ENCODE assay signal across 8 cellular contexts in the genomic region with DNA sequence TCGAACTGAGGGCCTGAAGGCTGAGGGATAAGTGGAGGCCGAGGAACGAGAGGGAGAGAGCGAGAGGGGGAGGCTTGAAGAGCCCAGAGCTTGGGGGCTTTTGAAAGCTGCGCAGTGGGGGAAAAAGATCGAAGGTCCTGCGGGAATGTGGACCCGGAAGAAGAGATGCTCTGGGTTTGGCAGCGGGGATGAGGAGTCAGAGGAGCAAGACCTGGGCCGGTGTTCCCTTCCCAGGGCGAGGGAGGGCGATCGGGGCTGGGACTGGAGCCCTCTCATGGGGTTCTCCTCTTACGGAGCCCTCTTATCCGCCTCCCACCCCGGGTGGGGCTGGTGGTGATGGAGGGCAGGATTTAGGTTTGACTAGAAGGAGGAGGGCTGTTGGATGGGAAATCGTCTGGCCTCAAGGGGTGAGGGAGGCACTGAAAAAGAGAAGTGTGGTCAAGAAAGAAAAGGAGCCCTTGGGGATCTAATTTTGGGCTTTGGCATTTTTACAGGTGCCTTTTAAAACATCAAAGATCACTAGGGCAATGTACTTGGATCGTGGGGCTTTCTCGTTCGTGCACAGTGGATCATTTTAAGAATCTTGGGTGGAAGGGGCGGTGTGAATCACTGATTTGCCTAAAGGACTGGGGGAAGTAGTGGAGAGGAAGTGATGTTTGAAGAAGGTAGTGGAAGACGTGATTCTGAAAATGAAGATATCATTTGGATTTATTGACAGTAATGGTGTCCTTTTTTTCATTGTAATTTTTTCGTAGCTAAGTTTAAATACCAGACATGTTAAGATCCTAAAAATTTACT. TPM values are rescaled to one million over a fixed set of nuclear protein-coding genes. Genes with fewer than 3 reads are reported as not detected.
A peak's percentile ranks its signal among the peaks of the same experiment; 100 is the strongest.
DNase-seq lines count a peak whose midpoint lies in the region; ATAC-seq and TF ChIP-seq lines count a peak whose summit lies in the region.

No MANE protein-coding gene starts in this region.

- ATAC-seq in activated CD4-positive, CD25-positive, alpha-beta regulatory T cell treated with anti-CD3 and anti-CD28 coated beads, Interleukin-2, amount 50 U/mL, for 24 hours, result peak; percentile 19 to 37
- peak; percentile 28 for ATAC-seq in HG02885 (IDR thresholded peaks at IDR 0.05; ENCODE audit: poor library complexity, unreplicated experiment)

- H3K27me3 Mint-ChIP-seq in mesothelial cell of epicardium (ENCODE audit: low read depth), result no peaks in the 10 kb centered on the region
- H3K27me3 Mint-ChIP-seq in stimulated activated naive CD8-positive, alpha-beta T cell treated with anti-CD3 and anti-CD28 coated beads, Interleukin-15, Interleukin-2, amounts not matched to agents 100 ng/mL and 50 ng/mL, for 24 hours, result no peaks in the 10 kb centered on the region

- H3K9me3 Mint-ChIP-seq in mesothelial cell of epicardium, result no peaks in the 10 kb centered on the region
- no peaks in the 10 kb centered on the region for H3K9me3 Mint-ChIP-seq in stimulated activated naive CD8-positive, alpha-beta T cell treated with anti-CD3 and anti-CD28 coated beads, Interleukin-15, Interleukin-2, amounts not matched to agents 100 ng/mL and 50 ng/mL, for 24 hours

- H3K4me3 ChIP-seq in epithelial cell of esophagus (ENCODE audit: low read length), result peak overlapping the region; percentile 86

- H3K27ac Mint-ChIP-seq in mesothelial cell of epicardium, result peak overlapping the region; percentile 99
- peak overlapping the region; percentile 94 for H3K27ac Mint-ChIP-seq in stimulated activated naive CD8-positive, alpha-beta T cell treated with anti-CD3 and anti-CD28 coated beads, Interleukin-15, Interleukin-2, amounts not matched to agents 100 ng/mL and 50 ng/mL, for 24 hours

- peaks cover 40% of the 10 kb centered on the region for H3K4me1 Mint-ChIP-seq in mesothelial cell of epicardium
- peaks cover 65% of the 10 kb centered on the region for H3K4me1 Mint-ChIP-seq in stimulated activated naive CD8-positive, alpha-beta T cell treated with anti-CD3 and anti-CD28 coated beads, Interleukin-15, Interleukin-2, amounts not matched to agents 100 ng/mL and 50 ng/mL, for 24 hours (ENCODE audit: low read depth)

- no peak for DNase-seq in activated CD4-positive, CD25-positive, alpha-beta regulatory T cell (lab: John Stamatoyannopoulos, UW)
- DNase-seq in NCI-H2227 treated with DMSO at 0.1 percent for 48 hours (lab: John Stamatoyannopoulos, UW) (peak; percentile 43), epithelial cell of esophagus (ENCODE audit: low read depth) (peak; percentile 44), mesothelial cell of epicardium (ENCODE audit: low spot score in 2 of 2, unreplicated experiment in 2 of 2) (no peak)
- peak; percentile 12 to 26 (median 18) for DNase-seq in activated CD8-positive, alpha-beta memory T cell treated with anti-CD3 and anti-CD28 coated beads for 48 hours (ENCODE audit: low read depth in 2 of 3, low spot score in 2 of 3)

- H3K36me3 Mint-ChIP-seq in mesothelial cell of epicardium, result no peaks in the 10 kb centered on the region
- peaks cover 19% of the 10 kb centered on the region for H3K36me3 Mint-ChIP-seq in stimulated activated naive CD8-positive, alpha-beta T cell treated with anti-CD3 and anti-CD28 coated beads, Interleukin-15, Interleukin-2, amounts not matched to agents 100 ng/mL and 50 ng/mL, for 24 hours (ENCODE audit: low read depth)

- peak overlapping the region; percentile 98 for H3K4me3 Mint-ChIP-seq in mesothelial cell of epicardium
- H3K4me3 Mint-ChIP-seq in stimulated activated naive CD8-positive, alpha-beta T cell treated with anti-CD3 and anti-CD28 coated beads, Interleukin-15, Interleukin-2, amounts not matched to agents 100 ng/mL and 50 ng/mL, for 24 hours, result peak overlapping the region; percentile 97

- TF ChIP-seq CTCF in epithelial cell of esophagus (IDR thresholded peaks at IDR 0.05; ENCODE audit: insufficient read depth, low read depth, low read length, missing control alignments) (no peak), mesothelial cell of epicardium (IDR thresholded peaks at IDR 0.05; ENCODE audit: unreplicated experiment) (no peak)

RNA-seq across cellular contexts. Expression of a gene that starts 0.6 kb away (rescaled TPM):
- total RNA-seq in mesothelial cell of epicardium, result 25.6 to 27.8 TPM (median 26.4 TPM) in 3 replicates

Comparison
In these comparisons a context has a peak if more than half of its experiments do, and no peak if none do; other contexts are left out.
1. DNase-seq: peak in NCI-H2227 treated with DMSO at 0.1 percent for 48 hours (single experiment), activated CD8-positive, alpha-beta memory T cell treated with anti-CD3 and anti-CD28 coated beads for 48 hours (3 of 3) and epithelial cell of esophagus (single experiment); none in activated CD4-positive, CD25-positive, alpha-beta regulatory T cell (0 of 4) and mesothelial cell of epicardium (0 of 2).